2 cellular contexts compared by ENCODE assay signal in the genomic region with DNA sequence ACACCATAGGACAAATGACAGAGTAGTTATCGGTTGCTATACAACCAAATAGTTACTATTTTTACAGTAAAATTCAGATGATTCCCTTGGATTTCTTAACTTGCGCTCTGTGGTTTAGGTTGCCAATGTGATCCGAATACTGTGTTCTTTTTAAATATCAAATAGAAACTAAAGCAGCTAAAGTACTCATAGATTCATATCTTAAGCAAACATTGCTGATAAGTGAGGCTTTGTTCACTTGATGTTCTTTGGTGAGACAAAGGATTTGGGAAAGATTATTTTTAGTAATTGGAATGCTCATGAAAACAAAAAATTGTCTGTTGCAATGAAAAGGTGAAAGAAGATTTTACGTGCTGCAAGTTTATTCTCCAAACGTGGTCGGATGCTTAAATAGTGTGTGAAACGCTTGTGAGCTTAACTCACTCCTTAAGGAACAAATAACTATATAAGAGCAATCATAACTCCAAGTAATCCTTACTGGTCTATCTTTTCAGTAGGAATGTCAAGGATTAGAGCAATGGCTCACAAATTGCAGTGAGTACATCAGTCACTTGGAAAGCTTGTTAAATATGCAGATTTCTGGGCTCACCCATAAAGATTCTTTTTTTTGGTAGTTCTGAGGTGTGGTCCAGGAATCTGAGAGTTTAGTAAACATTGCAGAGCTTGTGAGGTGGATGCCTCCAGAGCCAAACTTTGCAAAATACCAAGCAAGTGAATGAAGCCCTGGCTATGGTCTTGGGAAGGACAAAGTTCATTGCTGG.
TF ChIP-seq lines count a peak whose summit lies in the region.

No MANE protein-coding gene starts in this region.

TF ChIP-seq in SK-N-SH, 30 proteins besides CTCF, POLR2A, EP300 and RAD21 (continued from another document):
- TF ChIP-seq, protein P1, sequence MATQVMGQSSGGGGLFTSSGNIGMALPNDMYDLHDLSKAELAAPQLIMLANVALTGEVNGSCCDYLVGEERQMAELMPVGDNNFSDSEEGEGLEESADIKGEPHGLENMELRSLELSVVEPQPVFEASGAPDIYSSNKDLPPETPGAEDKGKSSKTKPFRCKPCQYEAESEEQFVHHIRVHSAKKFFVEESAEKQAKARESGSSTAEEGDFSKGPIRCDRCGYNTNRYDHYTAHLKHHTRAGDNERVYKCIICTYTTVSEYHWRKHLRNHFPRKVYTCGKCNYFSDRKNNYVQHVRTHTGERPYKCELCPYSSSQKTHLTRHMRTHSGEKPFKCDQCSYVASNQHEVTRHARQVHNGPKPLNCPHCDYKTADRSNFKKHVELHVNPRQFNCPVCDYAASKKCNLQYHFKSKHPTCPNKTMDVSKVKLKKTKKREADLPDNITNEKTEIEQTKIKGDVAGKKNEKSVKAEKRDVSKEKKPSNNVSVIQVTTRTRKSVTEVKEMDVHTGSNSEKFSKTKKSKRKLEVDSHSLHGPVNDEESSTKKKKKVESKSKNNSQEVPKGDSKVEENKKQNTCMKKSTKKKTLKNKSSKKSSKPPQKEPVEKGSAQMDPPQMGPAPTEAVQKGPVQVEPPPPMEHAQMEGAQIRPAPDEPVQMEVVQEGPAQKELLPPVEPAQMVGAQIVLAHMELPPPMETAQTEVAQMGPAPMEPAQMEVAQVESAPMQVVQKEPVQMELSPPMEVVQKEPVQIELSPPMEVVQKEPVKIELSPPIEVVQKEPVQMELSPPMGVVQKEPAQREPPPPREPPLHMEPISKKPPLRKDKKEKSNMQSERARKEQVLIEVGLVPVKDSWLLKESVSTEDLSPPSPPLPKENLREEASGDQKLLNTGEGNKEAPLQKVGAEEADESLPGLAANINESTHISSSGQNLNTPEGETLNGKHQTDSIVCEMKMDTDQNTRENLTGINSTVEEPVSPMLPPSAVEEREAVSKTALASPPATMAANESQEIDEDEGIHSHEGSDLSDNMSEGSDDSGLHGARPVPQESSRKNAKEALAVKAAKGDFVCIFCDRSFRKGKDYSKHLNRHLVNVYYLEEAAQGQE (IDR thresholded peaks at IDR 0.05; ENCODE audit: low read depth, low read length) = no peak
- TF ChIP-seq, protein P2, sequence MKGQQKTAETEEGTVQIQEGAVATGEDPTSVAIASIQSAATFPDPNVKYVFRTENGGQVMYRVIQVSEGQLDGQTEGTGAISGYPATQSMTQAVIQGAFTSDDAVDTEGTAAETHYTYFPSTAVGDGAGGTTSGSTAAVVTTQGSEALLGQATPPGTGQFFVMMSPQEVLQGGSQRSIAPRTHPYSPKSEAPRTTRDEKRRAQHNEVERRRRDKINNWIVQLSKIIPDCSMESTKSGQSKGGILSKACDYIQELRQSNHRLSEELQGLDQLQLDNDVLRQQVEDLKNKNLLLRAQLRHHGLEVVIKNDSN (IDR thresholded peaks at IDR 0.05; ENCODE audit: borderline replicate concordance, low read depth) = no peak
- TF ChIP-seq FOXM1 (IDR thresholded peaks at IDR 0.05; ENCODE audit: low read depth) = no peak
- no peak for TF ChIP-seq TCF12 (IDR thresholded peaks at IDR 0.05)
- no peak for TF ChIP-seq NRF1 (IDR thresholded peaks at IDR 0.05; ENCODE audit: low read depth, low read length)
- TF ChIP-seq YY1 (IDR thresholded peaks at IDR 0.05; ENCODE audit: low read depth) = no peak
- TF ChIP-seq, protein P3, sequence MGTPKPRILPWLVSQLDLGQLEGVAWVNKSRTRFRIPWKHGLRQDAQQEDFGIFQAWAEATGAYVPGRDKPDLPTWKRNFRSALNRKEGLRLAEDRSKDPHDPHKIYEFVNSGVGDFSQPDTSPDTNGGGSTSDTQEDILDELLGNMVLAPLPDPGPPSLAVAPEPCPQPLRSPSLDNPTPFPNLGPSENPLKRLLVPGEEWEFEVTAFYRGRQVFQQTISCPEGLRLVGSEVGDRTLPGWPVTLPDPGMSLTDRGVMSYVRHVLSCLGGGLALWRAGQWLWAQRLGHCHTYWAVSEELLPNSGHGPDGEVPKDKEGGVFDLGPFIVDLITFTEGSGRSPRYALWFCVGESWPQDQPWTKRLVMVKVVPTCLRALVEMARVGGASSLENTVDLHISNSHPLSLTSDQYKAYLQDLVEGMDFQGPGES (IDR thresholded peaks at IDR 0.05; ENCODE audit: low read depth, low read length) = no peak
- no peak for TF ChIP-seq NFIC (IDR thresholded peaks at IDR 0.05; ENCODE audit: borderline replicate concordance)
- no peak for TF ChIP-seq MXI1 (IDR thresholded peaks at IDR 0.05; ENCODE audit: low read depth, low read length)
- TF ChIP-seq FOSL2 (IDR thresholded peaks at IDR 0.05; ENCODE audit: borderline replicate concordance, low read depth) = no peak
- TF ChIP-seq RFX5 (IDR thresholded peaks at IDR 0.05; ENCODE audit: low read length) = no peak
- TF ChIP-seq RCOR1 (IDR thresholded peaks at IDR 0.05; ENCODE audit: low read length) = no peak
- no peak for TF ChIP-seq FOXJ3 (CRISPR knock-in tag; IDR thresholded peaks at IDR 0.05)
- TF ChIP-seq, protein P4, sequence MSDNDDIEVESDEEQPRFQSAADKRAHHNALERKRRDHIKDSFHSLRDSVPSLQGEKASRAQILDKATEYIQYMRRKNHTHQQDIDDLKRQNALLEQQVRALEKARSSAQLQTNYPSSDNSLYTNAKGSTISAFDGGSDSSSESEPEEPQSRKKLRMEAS (IDR thresholded peaks at IDR 0.05; ENCODE audit: low read depth) = no peak
TF ChIP-seq in SK-N-SH: peak in this region for 0.

TF ChIP-seq in SK-N-SH treated with all-trans-retinoic acid at 6 μM for 48 hours, 23 proteins besides CTCF, POLR2A, EP300 and RAD21 (continued from another document):
- TF ChIP-seq, protein P5, sequence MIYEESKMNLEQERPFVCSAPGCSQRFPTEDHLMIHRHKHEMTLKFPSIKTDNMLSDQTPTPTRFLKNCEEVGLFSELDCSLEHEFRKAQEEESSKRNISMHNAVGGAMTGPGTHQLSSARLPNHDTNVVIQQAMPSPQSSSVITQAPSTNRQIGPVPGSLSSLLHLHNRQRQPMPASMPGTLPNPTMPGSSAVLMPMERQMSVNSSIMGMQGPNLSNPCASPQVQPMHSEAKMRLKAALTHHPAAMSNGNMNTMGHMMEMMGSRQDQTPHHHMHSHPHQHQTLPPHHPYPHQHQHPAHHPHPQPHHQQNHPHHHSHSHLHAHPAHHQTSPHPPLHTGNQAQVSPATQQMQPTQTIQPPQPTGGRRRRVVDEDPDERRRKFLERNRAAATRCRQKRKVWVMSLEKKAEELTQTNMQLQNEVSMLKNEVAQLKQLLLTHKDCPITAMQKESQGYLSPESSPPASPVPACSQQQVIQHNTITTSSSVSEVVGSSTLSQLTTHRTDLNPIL (CRISPR knock-in tag; IDR thresholded peaks at IDR 0.05; ENCODE audit: low read depth) = no peak
- no peak for TF ChIP-seq ISL1 (CRISPR knock-in tag; IDR thresholded peaks at IDR 0.05)
- TF ChIP-seq, protein P6, sequence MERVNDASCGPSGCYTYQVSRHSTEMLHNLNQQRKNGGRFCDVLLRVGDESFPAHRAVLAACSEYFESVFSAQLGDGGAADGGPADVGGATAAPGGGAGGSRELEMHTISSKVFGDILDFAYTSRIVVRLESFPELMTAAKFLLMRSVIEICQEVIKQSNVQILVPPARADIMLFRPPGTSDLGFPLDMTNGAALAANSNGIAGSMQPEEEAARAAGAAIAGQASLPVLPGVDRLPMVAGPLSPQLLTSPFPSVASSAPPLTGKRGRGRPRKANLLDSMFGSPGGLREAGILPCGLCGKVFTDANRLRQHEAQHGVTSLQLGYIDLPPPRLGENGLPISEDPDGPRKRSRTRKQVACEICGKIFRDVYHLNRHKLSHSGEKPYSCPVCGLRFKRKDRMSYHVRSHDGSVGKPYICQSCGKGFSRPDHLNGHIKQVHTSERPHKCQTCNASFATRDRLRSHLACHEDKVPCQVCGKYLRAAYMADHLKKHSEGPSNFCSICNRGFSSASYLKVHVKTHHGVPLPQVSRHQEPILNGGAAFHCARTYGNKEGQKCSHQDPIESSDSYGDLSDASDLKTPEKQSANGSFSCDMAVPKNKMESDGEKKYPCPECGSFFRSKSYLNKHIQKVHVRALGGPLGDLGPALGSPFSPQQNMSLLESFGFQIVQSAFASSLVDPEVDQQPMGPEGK (CRISPR knock-in tag; IDR thresholded peaks at IDR 0.05; ENCODE audit: borderline replicate concordance) = no peak
- no peak for TF ChIP-seq ARNTL (CRISPR knock-in tag; IDR thresholded peaks at IDR 0.05; ENCODE audit: borderline replicate concordance, low read depth)
- TF ChIP-seq SNAI2 (CRISPR knock-in tag; IDR thresholded peaks at IDR 0.05) = no peak
- TF ChIP-seq, protein P7, sequence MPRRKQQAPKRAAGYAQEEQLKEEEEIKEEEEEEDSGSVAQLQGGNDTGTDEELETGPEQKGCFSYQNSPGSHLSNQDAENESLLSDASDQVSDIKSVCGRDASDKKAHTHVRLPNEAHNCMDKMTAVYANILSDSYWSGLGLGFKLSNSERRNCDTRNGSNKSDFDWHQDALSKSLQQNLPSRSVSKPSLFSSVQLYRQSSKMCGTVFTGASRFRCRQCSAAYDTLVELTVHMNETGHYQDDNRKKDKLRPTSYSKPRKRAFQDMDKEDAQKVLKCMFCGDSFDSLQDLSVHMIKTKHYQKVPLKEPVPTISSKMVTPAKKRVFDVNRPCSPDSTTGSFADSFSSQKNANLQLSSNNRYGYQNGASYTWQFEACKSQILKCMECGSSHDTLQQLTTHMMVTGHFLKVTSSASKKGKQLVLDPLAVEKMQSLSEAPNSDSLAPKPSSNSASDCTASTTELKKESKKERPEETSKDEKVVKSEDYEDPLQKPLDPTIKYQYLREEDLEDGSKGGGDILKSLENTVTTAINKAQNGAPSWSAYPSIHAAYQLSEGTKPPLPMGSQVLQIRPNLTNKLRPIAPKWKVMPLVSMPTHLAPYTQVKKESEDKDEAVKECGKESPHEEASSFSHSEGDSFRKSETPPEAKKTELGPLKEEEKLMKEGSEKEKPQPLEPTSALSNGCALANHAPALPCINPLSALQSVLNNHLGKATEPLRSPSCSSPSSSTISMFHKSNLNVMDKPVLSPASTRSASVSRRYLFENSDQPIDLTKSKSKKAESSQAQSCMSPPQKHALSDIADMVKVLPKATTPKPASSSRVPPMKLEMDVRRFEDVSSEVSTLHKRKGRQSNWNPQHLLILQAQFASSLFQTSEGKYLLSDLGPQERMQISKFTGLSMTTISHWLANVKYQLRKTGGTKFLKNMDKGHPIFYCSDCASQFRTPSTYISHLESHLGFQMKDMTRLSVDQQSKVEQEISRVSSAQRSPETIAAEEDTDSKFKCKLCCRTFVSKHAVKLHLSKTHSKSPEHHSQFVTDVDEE (CRISPR knock-in tag; IDR thresholded peaks at IDR 0.05) = no peak
- no peak for TF ChIP-seq TCF4 (CRISPR knock-in tag; IDR thresholded peaks at IDR 0.05; ENCODE audit: borderline replicate concordance)
- no peak for TF ChIP-seq CSDC2 (CRISPR knock-in tag; IDR thresholded peaks at IDR 0.05)
